In genomic region chr11:57345555-57346151, GRCh38 we compare ENCODE assay signal across 9 cellular contexts. TPM values are rescaled to one million over a fixed set of nuclear protein-coding genes. Genes with fewer than 3 reads are reported as not detected.
DNase-seq lines count a peak whose midpoint lies in the region; ATAC-seq and TF ChIP-seq lines count a peak whose summit lies in the region.
"Had no signal": no experiment of that assay in that cellular context is flagged by ENCODE, and none has a peak within 500 bp of the region (broad histone marks: within the 10 kb centered on the region; RNA-seq: fewer than 3 reads in every experiment).

No MANE protein-coding gene starts in this region.

- intact Hi-C loops in stomach (cut with DNase I; ENCODE audit: low total_unique reads): loop anchor here (10.0 kb wide), 3 partner anchors 109 to 299 kb away; partner anchors contain the start of gene YPEL4

- no peak for TF ChIP-seq POLR2A in stomach (IDR thresholded peaks at IDR 0.05)

- TF ChIP-seq CTCF in C4-2B (conservative IDR thresholded peaks at IDR 0.05): peak; percentile 88
- TF ChIP-seq CTCF in stomach (IDR thresholded peaks at IDR 0.05): peak in 5 of 7 experiments; percentile 66 to 87 (median 82)

- H3K4me1 ChIP-seq in NT2/D1 (ENCODE audit: insufficient read depth, insufficient read length) (peaks cover 21% of the 10 kb centered on the region), stomach (peaks cover 0 to 14% (median 13%) of the 10 kb centered on the region in 4 donors)

- no peak for TF ChIP-seq EP300 in stomach (IDR thresholded peaks at IDR 0.05)

- no peak overlapping the region for H3K9ac ChIP-seq in NT2/D1 (ENCODE audit: insufficient read length, low read depth)

- H3K9me3 ChIP-seq in NT2/D1 (ENCODE audit: insufficient read depth, low read length) (no peaks in the 10 kb centered on the region), stomach (no peaks in the 10 kb centered on the region)

- H3K27ac ChIP-seq in C4-2B (peak overlapping the region; percentile 37), stomach (no peak overlapping the region)

- DNase-seq in GM19240 (ENCODE audit: insufficient read length, low spot score): peak; percentile 66
- DNase-seq in HS-5 (ENCODE audit: low read depth): peak; percentile 47
- DNase-seq in NT2/D1 (ENCODE audit: low read depth, low spot score): peak; percentile 79
- DNase-seq in activated CD8-positive, alpha-beta memory T cell treated with anti-CD3 and anti-CD28 coated beads, Interleukin-2, amount 50 U/mL, for 48 hours: peak; percentile 78
- DNase-seq in natural killer cell treated with Interleukin-12 subunit alpha and Interleukin-12 subunit beta and Interleukin-15 and Interleukin-18, amount 100 ng/mL, for 72 hours (ENCODE audit: low spot score): no peak
- DNase-seq in stomach: peak; percentile 85

- H3K4me3 ChIP-seq in NT2/D1 (ENCODE audit: insufficient read length, low read depth) (no peak overlapping the region), stomach (no peak overlapping the region)

- no peak overlapping the region for H3K4me3 Mint-ChIP-seq in natural killer cell treated with Interleukin-12 subunit alpha and Interleukin-12 subunit beta and Interleukin-15 and Interleukin-18, amount 100 ng/mL, for 72 hours

- H3K36me3 Mint-ChIP-seq in natural killer cell treated with Interleukin-12 subunit alpha and Interleukin-12 subunit beta and Interleukin-15 and Interleukin-18, amount 100 ng/mL, for 72 hours: no peaks in the 10 kb centered on the region
- H3K36me3 Mint-ChIP-seq: IgD-negative memory B cell had no signal

- peak; percentile 83 for ATAC-seq in esophagus mucosa
- peak; percentile 68 to 79 for ATAC-seq in natural killer cell treated with Interleukin-12 subunit alpha and Interleukin-12 subunit beta and Interleukin-15 and Interleukin-18, amount 100 ng/mL, for 72 hours

- peaks cover 10% of the 10 kb centered on the region for H3K27me3 ChIP-seq in NT2/D1 (ENCODE audit: insufficient read depth, insufficient read length)
- no peaks in the 10 kb centered on the region for H3K27me3 ChIP-seq in stomach

- peaks cover under 1% of the 10 kb centered on the region in 2 donors for H3K27me3 Mint-ChIP-seq in natural killer cell treated with Interleukin-12 subunit alpha and Interleukin-12 subunit beta and Interleukin-15 and Interleukin-18, amount 100 ng/mL, for 72 hours

- no peaks in the 10 kb centered on the region for H3K9me3 Mint-ChIP-seq in natural killer cell treated with Interleukin-12 subunit alpha and Interleukin-12 subunit beta and Interleukin-15 and Interleukin-18, amount 100 ng/mL, for 72 hours
- H3K9me3 Mint-ChIP-seq: IgD-negative memory B cell had no signal

- no peaks in the 10 kb centered on the region for H3K36me3 ChIP-seq in NT2/D1 (ENCODE audit: insufficient read depth, insufficient read length, low read length)
- H3K36me3 ChIP-seq in stomach: no peaks in the 10 kb centered on the region

- WGBS in stomach, 5 donors: 13 to 20% (median 16%) methylated on average over 11 of the region's 11 CpGs

- peaks cover 12 to 19% of the 10 kb centered on the region in 2 donors for H3K4me1 Mint-ChIP-seq in natural killer cell treated with Interleukin-12 subunit alpha and Interleukin-12 subunit beta and Interleukin-15 and Interleukin-18, amount 100 ng/mL, for 72 hours (ENCODE audit: low read depth in 2 of 2)

- no peak overlapping the region for H3K27ac Mint-ChIP-seq in natural killer cell treated with Interleukin-12 subunit alpha and Interleukin-12 subunit beta and Interleukin-15 and Interleukin-18, amount 100 ng/mL, for 72 hours

RNA-seq across cellular contexts. Expression of gene P2RX3, which starts 7.5 kb away (rescaled TPM):
- total RNA-seq in esophagus mucosa (not detected), stomach (1 to 10 TPM in 1 of 5 donors, under 1 TPM in 1, not detected in 3; 0.18 to 1.7 TPM)
- not detected for total RNA-seq in natural killer cell treated with Interleukin-12 subunit alpha and Interleukin-12 subunit beta and Interleukin-15 and Interleukin-18, amount 100 ng/mL, for 72 hours
- polyA plus RNA-seq in stomach: not detected
- polyA plus RNA-seq: IgD-negative memory B cell had no signal

RNA-seq across cellular contexts. Expression of gene SSRP1, which starts 10.0 kb away (rescaled TPM):
- total RNA-seq in esophagus mucosa (74.9 TPM), stomach (10 to 100 TPM; 15.8 to 62.9 (median 41.9) TPM)
- 100 to 1,000 TPM; 143 to 210 TPM for total RNA-seq in natural killer cell treated with Interleukin-12 subunit alpha and Interleukin-12 subunit beta and Interleukin-15 and Interleukin-18, amount 100 ng/mL, for 72 hours
- 10 to 100 TPM; 43.5 to 58.8 (median 50.6) TPM for polyA plus RNA-seq in stomach

RNA-seq across cellular contexts. Expression of gene TNKS1BP1, which starts 20.9 kb away (rescaled TPM):
- 160 TPM for total RNA-seq in esophagus mucosa
- total RNA-seq in natural killer cell treated with Interleukin-12 subunit alpha and Interleukin-12 subunit beta and Interleukin-15 and Interleukin-18, amount 100 ng/mL, for 72 hours: 1 to 10 TPM; 3.0 to 3.2 TPM
- total RNA-seq in stomach: 100 to 1,000 TPM in 3 of 5 donors, 10 to 100 TPM in 2; 59.4 to 238 (median 126) TPM
- polyA plus RNA-seq in stomach: 100 to 1,000 TPM in 2 of 3 donors, 10 to 100 TPM in 1; 84.9 to 136 (median 111) TPM

RNA-seq across cellular contexts. Expression of gene PRG3, which starts 35.3 kb away (rescaled TPM):
- total RNA-seq in esophagus mucosa (not detected), stomach (not detected)
- total RNA-seq in natural killer cell treated with Interleukin-12 subunit alpha and Interleukin-12 subunit beta and Interleukin-15 and Interleukin-18, amount 100 ng/mL, for 72 hours: not detected
- polyA plus RNA-seq in stomach: not detected
- polyA plus RNA-seq: IgD-negative memory B cell had no signal

RNA-seq across cellular contexts. Expression of gene PRG2, which starts 44.8 kb away (rescaled TPM):
- total RNA-seq in esophagus mucosa: not detected
- 1 to 10 TPM; 1.4 to 2.3 TPM for total RNA-seq in natural killer cell treated with Interleukin-12 subunit alpha and Interleukin-12 subunit beta and Interleukin-15 and Interleukin-18, amount 100 ng/mL, for 72 hours
- total RNA-seq in stomach: under 1 TPM in 1 of 5 donors, not detected in 4; 0.73 TPM
- polyA plus RNA-seq in stomach: under 1 TPM in 1 of 3 donors, not detected in 2; 0.25 TPM
- polyA plus RNA-seq: IgD-negative memory B cell had no signal

Comparison
In these comparisons a context has a peak if more than half of its experiments do, and no peak if none do; other contexts are left out.
1. RNA of gene TNKS1BP1, which starts 20.9 kb away (total RNA-seq): 160 TPM in esophagus mucosa (single experiment) and 59.4 to 238 TPM in stomach; 3.0 to 3.2 TPM in natural killer cell treated with Interleukin-12 subunit alpha and Interleukin-12 subunit beta and Interleukin-15 and Interleukin-18, amount 100 ng/mL, for 72 hours; every median in the first group is over 10 times any median in the second.